ENCODE assay signal across 8 cellular contexts in the genomic region with DNA sequence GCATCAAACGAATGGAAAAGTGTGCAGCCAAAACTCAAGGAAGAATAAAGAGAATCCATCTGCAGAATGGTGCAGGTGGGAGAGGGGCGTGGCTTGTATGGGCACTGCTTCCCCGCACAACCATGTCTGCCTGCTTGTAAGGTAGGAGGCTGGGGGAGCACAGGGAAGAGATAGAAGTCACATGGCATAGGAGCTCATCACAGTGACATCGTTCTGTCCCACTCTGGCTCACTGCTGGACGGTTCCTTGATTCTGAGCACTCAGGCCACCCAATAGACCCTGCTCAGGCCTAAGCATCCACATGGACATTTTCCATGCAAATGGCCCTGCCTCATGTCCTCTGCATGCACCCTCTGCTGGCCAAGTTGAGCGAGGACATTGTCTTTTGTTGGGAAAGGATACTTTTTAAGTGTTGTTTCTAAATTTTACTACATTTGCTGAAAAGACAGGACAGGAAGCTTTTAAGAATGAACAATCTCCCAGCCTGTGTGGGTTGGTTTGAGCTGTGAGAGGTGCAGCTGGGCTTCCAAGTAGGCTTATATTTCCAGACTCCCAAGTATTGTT. TPM values are rescaled to one million over a fixed set of nuclear protein-coding genes. Genes with fewer than 3 reads are reported as not detected.
DNase-seq lines count a peak whose midpoint lies in the region; ATAC-seq and TF ChIP-seq lines count a peak whose summit lies in the region.

No MANE protein-coding gene starts in this region.

- no peak for TF ChIP-seq POLR2A in right lobe of liver (IDR thresholded peaks at IDR 0.05)

- H3K4me3 ChIP-seq in adipocyte (ENCODE audit: low read length) (no peak overlapping the region), right lobe of liver (no peak overlapping the region)

- peak; percentile 19 to 38 (median 30) for ATAC-seq in right lobe of liver
- ATAC-seq in naive thymus-derived CD8-positive, alpha-beta T cell = no peak
- no peak for ATAC-seq in Right ventricle myocardium inferior

- no peak overlapping the region for H3K4me3 Mint-ChIP-seq in naive thymus-derived CD8-positive, alpha-beta T cell

- peak; percentile 28 for DNase-seq in COR-L47 (lab: John Stamatoyannopoulos, UW)
- DNase-seq in HT1080 (ENCODE audit: low read depth) = peak; percentile 70
- peak; percentile 67 for DNase-seq in adipocyte (ENCODE audit: low read depth)
- DNase-seq in right lobe of liver = peak in 1 of 3 donors; percentile 33
- DNase-seq in naive thymus-derived CD8-positive, alpha-beta T cell = no peak
- no peak for DNase-seq in activated CD8-positive, alpha-beta memory T cell treated with anti-CD3 and anti-CD28 coated beads, Interleukin-2, amount 50 U/mL, for 4 hours
- DNase-seq in activated CD4-positive, alpha-beta T cell treated with anti-CD3 and anti-CD28 coated beads, Interleukin-2, amount 50 U/mL, for 48 hours = no peak
- no peak for DNase-seq in Right ventricle myocardium inferior (ENCODE audit: missing footprints)

- no peaks in the 10 kb centered on the region for H3K36me3 ChIP-seq in adipocyte (ENCODE audit: control insufficient read depth, insufficient read depth, low read length, severe bottlenecking)
- H3K36me3 ChIP-seq in right lobe of liver = no peaks in the 10 kb centered on the region

- H3K27me3 ChIP-seq in adipocyte (replicated peaks; ENCODE audit: control insufficient read depth, insufficient read depth, low read length) (no peaks in the 10 kb centered on the region), right lobe of liver (no peaks in the 10 kb centered on the region)

- peak; percentile 45 to 65 (median 50) for TF ChIP-seq CTCF in right lobe of liver (IDR thresholded peaks at IDR 0.05)

- no peak overlapping the region for H3K27ac Mint-ChIP-seq in naive thymus-derived CD8-positive, alpha-beta T cell

- H3K9me3 Mint-ChIP-seq in naive thymus-derived CD8-positive, alpha-beta T cell = peaks cover 0 to 2% (median 0%) of the 10 kb centered on the region in 9 donors

- H3K4me1 Mint-ChIP-seq in naive thymus-derived CD8-positive, alpha-beta T cell = peaks cover 4 to 19% (median 16%) of the 10 kb centered on the region in 4 donors

- 58% methylated on average over 2 of the region's 6 CpGs for WGBS in right lobe of liver (ENCODE audit: insufficient coverage, low coverage, low lambda C conversion rate, missing lambda C conversion rate)

- no peak overlapping the region for H3K9ac ChIP-seq in adipocyte (ENCODE audit: low read length)

- POLR2A ChIA-PET in naive thymus-derived CD8-positive, alpha-beta T cell (lab: Charles Lee) = no interaction called here

- H3K9me3 ChIP-seq in adipocyte (ENCODE audit: control insufficient read depth, low read length) (no peaks in the 10 kb centered on the region), right lobe of liver (no peaks in the 10 kb centered on the region)

- no peaks in the 10 kb centered on the region for H3K36me3 Mint-ChIP-seq in naive thymus-derived CD8-positive, alpha-beta T cell

- H3K27ac ChIP-seq in right lobe of liver = no peak overlapping the region

- intact Hi-C loops in right lobe of liver (cut with DNase I) = no loop called here
- intact Hi-C loops in Right ventricle myocardium inferior (cut with DNase I) = no loop called here

- H3K4me1 ChIP-seq in adipocyte (ENCODE audit: control insufficient read depth, insufficient read depth, low read length) = peaks cover 22% of the 10 kb centered on the region
- peaks cover 0 to 24% (median 2%) of the 10 kb centered on the region in 4 donors for H3K4me1 ChIP-seq in right lobe of liver

- H3K27me3 Mint-ChIP-seq in naive thymus-derived CD8-positive, alpha-beta T cell = peaks cover 21 to 50% (median 42%) of the 10 kb centered on the region in 5 donors

RNA-seq across cellular contexts. Expression of gene MYLK, which starts 3.1 kb away (rescaled TPM):
- 185 and 197 TPM in 2 replicates for total RNA-seq in HT1080 (2014; rRNA removed; shearing (Covaris generic))
- 91.8 and 104 TPM in 2 replicates for polyA plus RNA-seq in HT1080 (2015; cell fraction: cytosol; rRNA removed)
- polyA plus RNA-seq in HT1080 (2015; cell fraction: nucleus; rRNA removed) = 372 and 471 TPM in 2 replicates
- total RNA-seq in right lobe of liver (100 to 1,000 TPM in 3 of 6 experiments, 10 to 100 TPM in 3; 61.1 to 146 (median 97.8) TPM), Right ventricle myocardium inferior (10.1 TPM)
- total RNA-seq in naive thymus-derived CD8-positive, alpha-beta T cell = not detected
- under 1 TPM; 0.02 to 0.16 (median 0.10) TPM for polyA plus RNA-seq in naive thymus-derived CD8-positive, alpha-beta T cell

Comparison
In these comparisons a context has a peak if more than half of its experiments do, and no peak if none do; other contexts are left out.
1. DNase-seq: peak in COR-L47 (single experiment), HT1080 (single experiment) and adipocyte (single experiment); none in naive thymus-derived CD8-positive, alpha-beta T cell (0 of 10), activated CD8-positive, alpha-beta memory T cell treated with anti-CD3 and anti-CD28 coated beads, Interleukin-2, amount 50 U/mL, for 4 hours (single experiment), activated CD4-positive, alpha-beta T cell treated with anti-CD3 and anti-CD28 coated beads, Interleukin-2, amount 50 U/mL, for 48 hours (0 of 2) and Right ventricle myocardium inferior (single experiment).
2. ATAC-seq: peak in right lobe of liver (4 of 4); none in naive thymus-derived CD8-positive, alpha-beta T cell (0 of 2) and Right ventricle myocardium inferior (single experiment).
3. RNA of gene MYLK, which starts 3.1 kb away (total RNA-seq): 185 to 197 TPM in HT1080, 61.1 to 146 TPM in right lobe of liver and 10.1 TPM in Right ventricle myocardium inferior (single experiment); not detected in naive thymus-derived CD8-positive, alpha-beta T cell; every median in the first group is over 10 times any median in the second.